ENCODE assay signal across 1 cellular context in genomic region chr9:127224178-127224882, GRCh38.
A peak's percentile ranks its signal among the peaks of the same experiment; 100 is the strongest.
TF ChIP-seq lines count a peak whose summit lies in the region.

No MANE protein-coding gene starts in this region.

TF ChIP-seq in HepG2, 621 proteins besides CTCF, POLR2A, EP300 and RAD21 (continued from another document and continues in another):
- TF ChIP-seq USF2 (IDR thresholded peaks at IDR 0.05; ENCODE audit: low read depth, low read length) = no peak
- TF ChIP-seq USF2 (CRISPR knock-in tag; IDR thresholded peaks at IDR 0.05; ENCODE audit: borderline replicate concordance) = no peak; the same call in 1 of the 2 replicates
- TF ChIP-seq, protein P1, sequence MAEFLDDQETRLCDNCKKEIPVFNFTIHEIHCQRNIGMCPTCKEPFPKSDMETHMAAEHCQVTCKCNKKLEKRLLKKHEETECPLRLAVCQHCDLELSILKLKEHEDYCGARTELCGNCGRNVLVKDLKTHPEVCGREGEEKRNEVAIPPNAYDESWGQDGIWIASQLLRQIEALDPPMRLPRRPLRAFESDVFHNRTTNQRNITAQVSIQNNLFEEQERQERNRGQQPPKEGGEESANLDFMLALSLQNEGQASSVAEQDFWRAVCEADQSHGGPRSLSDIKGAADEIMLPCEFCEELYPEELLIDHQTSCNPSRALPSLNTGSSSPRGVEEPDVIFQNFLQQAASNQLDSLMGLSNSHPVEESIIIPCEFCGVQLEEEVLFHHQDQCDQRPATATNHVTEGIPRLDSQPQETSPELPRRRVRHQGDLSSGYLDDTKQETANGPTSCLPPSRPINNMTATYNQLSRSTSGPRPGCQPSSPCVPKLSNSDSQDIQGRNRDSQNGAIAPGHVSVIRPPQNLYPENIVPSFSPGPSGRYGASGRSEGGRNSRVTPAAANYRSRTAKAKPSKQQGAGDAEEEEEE (CRISPR knock-in tag; IDR thresholded peaks at IDR 0.05; ENCODE audit: borderline replicate concordance) = no peak
- 0 out of 2 replicates have a peak, but pooled peaks have one; percentile 25 for TF ChIP-seq ZMYM2 (CRISPR knock-in tag; IDR thresholded peaks at IDR 0.05)
- TF ChIP-seq ATRX (CRISPR knock-in tag; IDR thresholded peaks at IDR 0.05; ENCODE audit: borderline replicate concordance) = no peak
- TF ChIP-seq ZFP36L2 (CRISPR knock-in tag; IDR thresholded peaks at IDR 0.05) = no peak
- TF ChIP-seq HES4 (CRISPR knock-in tag; IDR thresholded peaks at IDR 0.05; ENCODE audit: borderline replicate concordance) = no peak; the same call in 1 of the 2 replicates
- no peak for TF ChIP-seq ZNF335 (CRISPR knock-in tag; IDR thresholded peaks at IDR 0.05)
- no peak for TF ChIP-seq ZNF484 (CRISPR knock-in tag; IDR thresholded peaks at IDR 0.05; ENCODE audit: borderline replicate concordance, low read depth)
- TF ChIP-seq ONECUT2 (CRISPR knock-in tag; IDR thresholded peaks at IDR 0.05) = no peak
- no peak for TF ChIP-seq ZBTB26 (CRISPR knock-in tag; IDR thresholded peaks at IDR 0.05; ENCODE audit: borderline replicate concordance)
- TF ChIP-seq ZFAT (CRISPR knock-in tag; conservative IDR thresholded peaks at IDR 0.05) = no peak
- TF ChIP-seq, protein P2, sequence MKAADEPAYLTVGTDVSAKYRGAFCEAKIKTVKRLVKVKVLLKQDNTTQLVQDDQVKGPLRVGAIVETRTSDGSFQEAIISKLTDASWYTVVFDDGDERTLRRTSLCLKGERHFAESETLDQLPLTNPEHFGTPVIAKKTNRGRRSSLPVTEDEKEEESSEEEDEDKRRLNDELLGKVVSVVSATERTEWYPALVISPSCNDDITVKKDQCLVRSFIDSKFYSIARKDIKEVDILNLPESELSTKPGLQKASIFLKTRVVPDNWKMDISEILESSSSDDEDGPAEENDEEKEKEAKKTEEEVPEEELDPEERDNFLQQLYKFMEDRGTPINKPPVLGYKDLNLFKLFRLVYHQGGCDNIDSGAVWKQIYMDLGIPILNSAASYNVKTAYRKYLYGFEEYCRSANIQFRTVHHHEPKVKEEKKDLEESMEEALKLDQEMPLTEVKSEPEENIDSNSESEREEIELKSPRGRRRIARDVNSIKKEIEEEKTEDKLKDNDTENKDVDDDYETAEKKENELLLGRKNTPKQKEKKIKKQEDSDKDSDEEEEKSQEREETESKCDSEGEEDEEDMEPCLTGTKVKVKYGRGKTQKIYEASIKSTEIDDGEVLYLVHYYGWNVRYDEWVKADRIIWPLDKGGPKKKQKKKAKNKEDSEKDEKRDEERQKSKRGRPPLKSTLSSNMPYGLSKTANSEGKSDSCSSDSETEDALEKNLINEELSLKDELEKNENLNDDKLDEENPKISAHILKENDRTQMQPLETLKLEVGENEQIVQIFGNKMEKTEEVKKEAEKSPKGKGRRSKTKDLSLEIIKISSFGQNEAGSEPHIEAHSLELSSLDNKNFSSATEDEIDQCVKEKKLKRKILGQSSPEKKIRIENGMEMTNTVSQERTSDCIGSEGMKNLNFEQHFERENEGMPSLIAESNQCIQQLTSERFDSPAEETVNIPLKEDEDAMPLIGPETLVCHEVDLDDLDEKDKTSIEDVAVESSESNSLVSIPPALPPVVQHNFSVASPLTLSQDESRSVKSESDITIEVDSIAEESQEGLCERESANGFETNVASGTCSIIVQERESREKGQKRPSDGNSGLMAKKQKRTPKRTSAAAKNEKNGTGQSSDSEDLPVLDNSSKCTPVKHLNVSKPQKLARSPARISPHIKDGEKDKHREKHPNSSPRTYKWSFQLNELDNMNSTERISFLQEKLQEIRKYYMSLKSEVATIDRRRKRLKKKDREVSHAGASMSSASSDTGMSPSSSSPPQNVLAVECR (CRISPR knock-in tag; IDR thresholded peaks at IDR 0.05; ENCODE audit: borderline replicate concordance) = peak; percentile 53; the same call in 1 of the 2 replicates
- no peak; the same call in 1 of the 2 replicates for TF ChIP-seq ATF7-NPFF (CRISPR knock-in tag; IDR thresholded peaks at IDR 0.05; ENCODE audit: low read depth)
- TF ChIP-seq, protein P3, sequence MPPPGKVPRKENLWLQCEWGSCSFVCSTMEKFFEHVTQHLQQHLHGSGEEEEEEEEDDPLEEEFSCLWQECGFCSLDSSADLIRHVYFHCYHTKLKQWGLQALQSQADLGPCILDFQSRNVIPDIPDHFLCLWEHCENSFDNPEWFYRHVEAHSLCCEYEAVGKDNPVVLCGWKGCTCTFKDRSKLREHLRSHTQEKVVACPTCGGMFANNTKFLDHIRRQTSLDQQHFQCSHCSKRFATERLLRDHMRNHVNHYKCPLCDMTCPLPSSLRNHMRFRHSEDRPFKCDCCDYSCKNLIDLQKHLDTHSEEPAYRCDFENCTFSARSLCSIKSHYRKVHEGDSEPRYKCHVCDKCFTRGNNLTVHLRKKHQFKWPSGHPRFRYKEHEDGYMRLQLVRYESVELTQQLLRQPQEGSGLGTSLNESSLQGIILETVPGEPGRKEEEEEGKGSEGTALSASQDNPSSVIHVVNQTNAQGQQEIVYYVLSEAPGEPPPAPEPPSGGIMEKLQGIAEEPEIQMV (CRISPR knock-in tag; IDR thresholded peaks at IDR 0.05; ENCODE audit: low read depth) = no peak
- TF ChIP-seq SP2 (CRISPR knock-in tag; IDR thresholded peaks at IDR 0.05) = no peak
- TF ChIP-seq HOXD1 (CRISPR knock-in tag; IDR thresholded peaks at IDR 0.05) = no peak
- no peak for TF ChIP-seq RBAK (CRISPR knock-in tag; IDR thresholded peaks at IDR 0.05)
- TF ChIP-seq RBM39 (IDR thresholded peaks at IDR 0.05; ENCODE audit: low read depth, low read length, poor library complexity, severe bottlenecking) = no peak
- no peak for TF ChIP-seq NFE2L2 (IDR thresholded peaks at IDR 0.05; ENCODE audit: low read length)
- TF ChIP-seq ZNF124 (CRISPR knock-in tag; IDR thresholded peaks at IDR 0.05) = no peak
- peak; percentile 58; the same call in 1 of the 2 replicates for TF ChIP-seq BHLHE40 (IDR thresholded peaks at IDR 0.05; ENCODE audit: low read length)
- TF ChIP-seq, protein P4, sequence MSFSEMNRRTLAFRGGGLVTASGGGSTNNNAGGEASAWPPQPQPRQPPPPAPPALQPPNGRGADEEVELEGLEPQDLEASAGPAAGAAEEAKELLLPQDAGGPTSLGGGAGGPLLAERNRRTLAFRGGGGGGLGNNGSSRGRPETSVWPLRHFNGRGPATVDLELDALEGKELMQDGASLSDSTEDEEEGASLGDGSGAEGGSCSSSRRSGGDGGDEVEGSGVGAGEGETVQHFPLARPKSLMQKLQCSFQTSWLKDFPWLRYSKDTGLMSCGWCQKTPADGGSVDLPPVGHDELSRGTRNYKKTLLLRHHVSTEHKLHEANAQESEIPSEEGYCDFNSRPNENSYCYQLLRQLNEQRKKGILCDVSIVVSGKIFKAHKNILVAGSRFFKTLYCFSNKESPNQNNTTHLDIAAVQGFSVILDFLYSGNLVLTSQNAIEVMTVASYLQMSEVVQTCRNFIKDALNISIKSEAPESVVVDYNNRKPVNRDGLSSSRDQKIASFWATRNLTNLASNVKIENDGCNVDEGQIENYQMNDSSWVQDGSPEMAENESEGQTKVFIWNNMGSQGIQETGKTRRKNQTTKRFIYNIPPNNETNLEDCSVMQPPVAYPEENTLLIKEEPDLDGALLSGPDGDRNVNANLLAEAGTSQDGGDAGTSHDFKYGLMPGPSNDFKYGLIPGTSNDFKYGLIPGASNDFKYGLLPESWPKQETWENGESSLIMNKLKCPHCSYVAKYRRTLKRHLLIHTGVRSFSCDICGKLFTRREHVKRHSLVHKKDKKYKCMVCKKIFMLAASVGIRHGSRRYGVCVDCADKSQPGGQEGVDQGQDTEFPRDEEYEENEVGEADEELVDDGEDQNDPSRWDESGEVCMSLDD (CRISPR knock-in tag; IDR thresholded peaks at IDR 0.05; ENCODE audit: borderline replicate concordance) = no peak
- peak; percentile 78 for TF ChIP-seq HNRNPLL (IDR thresholded peaks at IDR 0.05; ENCODE audit: low read depth, low read length, poor library complexity, severe bottlenecking)
- TF ChIP-seq, protein P5, sequence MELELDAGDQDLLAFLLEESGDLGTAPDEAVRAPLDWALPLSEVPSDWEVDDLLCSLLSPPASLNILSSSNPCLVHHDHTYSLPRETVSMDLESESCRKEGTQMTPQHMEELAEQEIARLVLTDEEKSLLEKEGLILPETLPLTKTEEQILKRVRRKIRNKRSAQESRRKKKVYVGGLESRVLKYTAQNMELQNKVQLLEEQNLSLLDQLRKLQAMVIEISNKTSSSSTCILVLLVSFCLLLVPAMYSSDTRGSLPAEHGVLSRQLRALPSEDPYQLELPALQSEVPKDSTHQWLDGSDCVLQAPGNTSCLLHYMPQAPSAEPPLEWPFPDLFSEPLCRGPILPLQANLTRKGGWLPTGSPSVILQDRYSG (CRISPR knock-in tag; IDR thresholded peaks at IDR 0.05) = no peak
- TF ChIP-seq ZNF281 (CRISPR knock-in tag; IDR thresholded peaks at IDR 0.05; ENCODE audit: borderline replicate concordance) = no peak
- TF ChIP-seq ZNF280B (CRISPR knock-in tag; IDR thresholded peaks at IDR 0.05; ENCODE audit: borderline replicate concordance) = no peak
- no peak for TF ChIP-seq ZNF264 (CRISPR knock-in tag; IDR thresholded peaks at IDR 0.05)
- no peak for TF ChIP-seq CBX1 (IDR thresholded peaks at IDR 0.05; ENCODE audit: low read depth)
- no peak for TF ChIP-seq NFYB (CRISPR knock-in tag; IDR thresholded peaks at IDR 0.05)
- no peak for TF ChIP-seq SMARCE1 (IDR thresholded peaks at IDR 0.05; ENCODE audit: borderline replicate concordance)
- no peak for TF ChIP-seq ZFP62 (CRISPR knock-in tag; IDR thresholded peaks at IDR 0.05)
- TF ChIP-seq ZNF777 (CRISPR knock-in tag; IDR thresholded peaks at IDR 0.05) = peak; percentile 61
- no peak for TF ChIP-seq CHD2 (IDR thresholded peaks at IDR 0.05; ENCODE audit: low read depth, low read length)
- peak; percentile 92 for TF ChIP-seq ZFX (CRISPR knock-in tag; IDR thresholded peaks at IDR 0.05; ENCODE audit: low read depth)
- TF ChIP-seq, protein P6, sequence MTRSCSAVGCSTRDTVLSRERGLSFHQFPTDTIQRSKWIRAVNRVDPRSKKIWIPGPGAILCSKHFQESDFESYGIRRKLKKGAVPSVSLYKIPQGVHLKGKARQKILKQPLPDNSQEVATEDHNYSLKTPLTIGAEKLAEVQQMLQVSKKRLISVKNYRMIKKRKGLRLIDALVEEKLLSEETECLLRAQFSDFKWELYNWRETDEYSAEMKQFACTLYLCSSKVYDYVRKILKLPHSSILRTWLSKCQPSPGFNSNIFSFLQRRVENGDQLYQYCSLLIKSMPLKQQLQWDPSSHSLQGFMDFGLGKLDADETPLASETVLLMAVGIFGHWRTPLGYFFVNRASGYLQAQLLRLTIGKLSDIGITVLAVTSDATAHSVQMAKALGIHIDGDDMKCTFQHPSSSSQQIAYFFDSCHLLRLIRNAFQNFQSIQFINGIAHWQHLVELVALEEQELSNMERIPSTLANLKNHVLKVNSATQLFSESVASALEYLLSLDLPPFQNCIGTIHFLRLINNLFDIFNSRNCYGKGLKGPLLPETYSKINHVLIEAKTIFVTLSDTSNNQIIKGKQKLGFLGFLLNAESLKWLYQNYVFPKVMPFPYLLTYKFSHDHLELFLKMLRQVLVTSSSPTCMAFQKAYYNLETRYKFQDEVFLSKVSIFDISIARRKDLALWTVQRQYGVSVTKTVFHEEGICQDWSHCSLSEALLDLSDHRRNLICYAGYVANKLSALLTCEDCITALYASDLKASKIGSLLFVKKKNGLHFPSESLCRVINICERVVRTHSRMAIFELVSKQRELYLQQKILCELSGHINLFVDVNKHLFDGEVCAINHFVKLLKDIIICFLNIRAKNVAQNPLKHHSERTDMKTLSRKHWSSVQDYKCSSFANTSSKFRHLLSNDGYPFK (CRISPR knock-in tag; IDR thresholded peaks at IDR 0.05; ENCODE audit: borderline replicate concordance) = peak; percentile 52; the same call in 1 of the 2 replicates
- no peak for TF ChIP-seq ZNF713 (CRISPR knock-in tag; IDR thresholded peaks at IDR 0.05)
